ENCODE assay signal across 22 cellular contexts in the genomic region with DNA sequence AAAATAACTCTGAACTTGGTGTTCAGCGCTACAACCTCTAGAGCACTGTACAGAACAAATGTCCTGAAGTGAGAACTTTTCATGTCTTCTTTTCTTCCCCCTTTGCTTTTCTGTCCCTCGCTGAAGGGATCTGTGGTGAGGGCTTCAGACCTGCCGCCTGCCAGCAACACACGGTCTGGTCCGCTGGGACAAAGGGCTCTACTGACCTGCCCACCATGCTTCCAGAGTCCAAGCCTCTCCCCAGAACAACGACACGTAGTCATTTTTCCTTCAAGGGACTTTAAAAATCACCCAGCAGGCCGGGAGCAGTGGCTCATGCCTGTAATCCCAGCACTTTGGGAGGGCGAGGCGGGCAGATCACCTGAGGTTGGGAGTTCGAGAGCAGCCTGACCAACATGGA.
DNase-seq lines count a peak whose midpoint lies in the region; ATAC-seq and TF ChIP-seq lines count a peak whose summit lies in the region.
"Had no signal": no experiment of that assay in that cellular context is flagged by ENCODE, and none has a peak within 500 bp of the region (broad histone marks: within the 10 kb centered on the region; RNA-seq: fewer than 3 reads in every experiment).

No MANE protein-coding gene starts in this region.

- no peak for DNase-seq in Right ventricle myocardium superior
- no peak for DNase-seq in cardiac septum (ENCODE audit: low spot score)
- DNase-seq in cortex of kidney (lab: John Stamatoyannopoulos, UW): peak; percentile 8
- DNase-seq in mesothelial cell of epicardium (ENCODE audit: low spot score in 2 of 2, unreplicated experiment in 2 of 2): no peak
- DNase-seq in tibial artery: no peak
- no peak for DNase-seq in glutamatergic neuron
- DNase-seq in omental fat pad (ENCODE audit: low spot score): no peak
- DNase-seq: 8988T; activated CD4-positive, alpha-beta T cell treated with anti-CD3 and anti-CD28 coated beads, Interleukin-2, amount 10 ng/mL, durations not matched to agents 24 days and 14 days; activated CD8-positive, alpha-beta memory T cell treated with anti-CD3 and anti-CD28 coated beads, Interleukin-2, amount 50 U/mL, for 4 hours; activated effector memory CD4-positive, alpha-beta T cell treated with Interleukin-2 at 50 U/mL for 16 hours; cerebellar nuclear complex; hypothalamus; NCI-H1105; NCI-H2107; NCI-H510A treated with DMSO at 0.1 percent for 48 hours; stimulated activated CD4-positive, alpha-beta T cell treated with anti-CD3 and anti-CD28 coated beads, Interleukin-4, amount 100 ng/mL, for 1 hour; uterus had no signal

- peaks cover 0 to 25% (median 1%) of the 10 kb centered on the region in 4 donors for H3K4me1 ChIP-seq in tibial artery
- H3K4me1 ChIP-seq: uterus had no signal

- H3K36me3 Mint-ChIP-seq in mesothelial cell of epicardium (no peaks in the 10 kb centered on the region), glutamatergic neuron (ENCODE audit: unreplicated experiment) (no peaks in the 10 kb centered on the region)

- peak overlapping the region; percentile 62 to 84 for H3K27ac ChIP-seq in tibial artery
- H3K27ac ChIP-seq: RWPE1, uterus had no signal

- H3K27ac Mint-ChIP-seq in mesothelial cell of epicardium (peak overlapping the region; percentile 98), glutamatergic neuron (ENCODE audit: unreplicated experiment) (no peak overlapping the region)
- H3K27ac Mint-ChIP-seq: activated CD4-positive, alpha-beta T cell treated with anti-CD3 and anti-CD28 coated beads, Interleukin-2, amount 10 ng/mL, durations not matched to agents 24 days and 14 days; B cell had no signal

- H3K9me3 Mint-ChIP-seq in mesothelial cell of epicardium: peaks cover 7% of the 10 kb centered on the region
- H3K9me3 Mint-ChIP-seq in glutamatergic neuron (ENCODE audit: unreplicated experiment): no peaks in the 10 kb centered on the region
- H3K9me3 Mint-ChIP-seq: activated CD4-positive, alpha-beta T cell treated with anti-CD3 and anti-CD28 coated beads, Interleukin-2, amount 10 ng/mL, durations not matched to agents 24 days and 14 days; neural crest cell had no signal

- H3K27me3 Mint-ChIP-seq in mesothelial cell of epicardium (ENCODE audit: low read depth): no peaks in the 10 kb centered on the region
- H3K27me3 Mint-ChIP-seq in glutamatergic neuron (ENCODE audit: unreplicated experiment): peaks cover 1% of the 10 kb centered on the region
- H3K27me3 Mint-ChIP-seq: B cell had no signal

- H3K4me3 Mint-ChIP-seq in mesothelial cell of epicardium (peak overlapping the region; percentile 59), glutamatergic neuron (ENCODE audit: unreplicated experiment) (no peak overlapping the region)
- H3K4me3 Mint-ChIP-seq: activated CD4-positive, alpha-beta T cell treated with anti-CD3 and anti-CD28 coated beads, Interleukin-2, amount 10 ng/mL, durations not matched to agents 24 days and 14 days; B cell; neural crest cell had no signal

- H3K36me3 ChIP-seq in tibial artery: no peaks in the 10 kb centered on the region
- H3K36me3 ChIP-seq: uterus had no signal

- intact Hi-C loops in Right ventricle myocardium superior (cut with DNase I) (no loop called here), cardiac septum (cut with DNase I) (no loop called here), tibial artery (cut with DNase I; ENCODE audit: low total_unique reads) (no loop called here)

- ATAC-seq in Right ventricle myocardium superior (ENCODE audit: poor library complexity): peak; percentile 12
- no peak for ATAC-seq in GM21723 (IDR thresholded peaks at IDR 0.05; ENCODE audit: unreplicated experiment)
- no peak for ATAC-seq in omental fat pad (ENCODE audit: low FRiP score)

- no peaks in the 10 kb centered on the region for H3K27me3 ChIP-seq in tibial artery
- H3K27me3 ChIP-seq: uterus had no signal

- H3K4me3 ChIP-seq in tibial artery: peak overlapping the region; percentile 34 to 39
- H3K4me3 ChIP-seq: uterus had no signal

- no peaks in the 10 kb centered on the region for H3K9me3 ChIP-seq in tibial artery
- H3K9me3 ChIP-seq: uterus had no signal

- H3K4me1 Mint-ChIP-seq in mesothelial cell of epicardium: peaks cover 44% of the 10 kb centered on the region
- H3K4me1 Mint-ChIP-seq in glutamatergic neuron (ENCODE audit: low read depth, unreplicated experiment): peaks cover 9% of the 10 kb centered on the region
- H3K4me1 Mint-ChIP-seq: activated CD4-positive, alpha-beta T cell treated with anti-CD3 and anti-CD28 coated beads, Interleukin-2, amount 10 ng/mL, durations not matched to agents 24 days and 14 days; B cell had no signal

- TF ChIP-seq CTCF in mesothelial cell of epicardium (IDR thresholded peaks at IDR 0.05; ENCODE audit: unreplicated experiment) (no peak), tibial artery (IDR thresholded peaks at IDR 0.05) (no peak), glutamatergic neuron (IDR thresholded peaks at IDR 0.05; ENCODE audit: partially characterized antibody, unreplicated experiment) (no peak), omental fat pad (IDR thresholded peaks at IDR 0.05) (no peak)
